ENCODE assay signal across 8 cellular contexts in the genomic region with DNA sequence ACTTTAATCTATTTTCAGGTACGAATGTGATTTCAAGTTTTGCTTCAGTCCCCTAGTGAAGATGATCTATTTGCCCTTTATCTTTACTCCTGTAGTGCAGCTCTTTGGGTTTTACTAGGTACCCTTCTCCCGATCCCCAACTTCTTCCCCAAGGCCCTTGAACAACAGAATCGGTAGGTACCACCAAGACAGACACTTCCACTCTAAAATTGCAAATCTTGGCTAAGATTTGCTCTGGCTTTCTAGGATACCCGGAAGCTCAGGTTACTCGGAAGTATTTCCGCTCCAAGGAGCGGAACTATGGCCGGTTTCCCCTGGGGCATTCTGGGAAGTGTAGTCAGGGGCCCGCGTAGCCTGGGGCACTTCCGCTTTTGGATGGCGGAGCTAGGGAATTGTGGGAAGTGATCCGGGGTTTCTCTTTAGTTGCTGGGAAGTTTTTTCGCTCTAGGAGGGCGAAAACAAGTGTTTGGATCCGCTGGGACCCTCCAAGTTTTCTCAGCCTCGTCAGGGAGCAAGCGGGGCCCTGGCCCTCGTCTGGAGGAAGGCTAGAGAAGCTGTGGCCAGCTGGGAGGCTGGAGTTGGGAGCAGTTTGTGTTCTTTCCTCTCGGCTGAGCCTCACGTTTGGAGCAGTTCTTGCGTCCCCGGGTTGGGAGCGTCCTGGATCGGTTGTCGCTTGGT. TPM values are rescaled to one million over a fixed set of nuclear protein-coding genes. Genes with fewer than 3 reads are reported as not detected.
DNase-seq lines count a peak whose midpoint lies in the region; ATAC-seq, FAIRE-seq and TF ChIP-seq lines count a peak whose summit lies in the region.

No MANE protein-coding gene starts in this region.

- H3K27me3 Mint-ChIP-seq in natural killer cell (ENCODE audit: low read depth in 2 of 2): peaks cover 15 to 22% of the 10 kb centered on the region in 2 donors

- peaks cover 14% of the 10 kb centered on the region for H3K36me3 Mint-ChIP-seq in natural killer cell

- H3K4me1 Mint-ChIP-seq in natural killer cell: peaks cover 11 to 13% of the 10 kb centered on the region in 2 donors

- peak; percentile 82 for FAIRE-seq in RCC 7860 (lab: Jason Lieb, UNC)

- intact Hi-C loops in natural killer cell (cut with micrococcal nuclease): loop anchor here (2.0 kb wide), 1 partner anchor 42 kb away; a partner anchor contains a TSS

- H3K9me3 Mint-ChIP-seq in natural killer cell: peaks cover 4% of the 10 kb centered on the region in 2 donors

- H3K4me3 ChIP-seq in Jurkat, Clone E6-1 (ENCODE audit: low read length): no peak overlapping the region
- peak overlapping the region; percentile 82 for H3K4me3 ChIP-seq in fibroblast of pulmonary artery (replicated peaks; ENCODE audit: low read depth, low read length)

- peak overlapping the region; percentile 91 to 96 for H3K27ac Mint-ChIP-seq in natural killer cell

- H3K4me3 Mint-ChIP-seq in natural killer cell: peak overlapping the region; percentile 96

- ATAC-seq in GM21529 (IDR thresholded peaks at IDR 0.05; ENCODE audit: unreplicated experiment) (peak; percentile 91), natural killer cell (peak; percentile 77 to 95 (median 84))

- TF ChIP-seq CTCF in fibroblast of pulmonary artery (IDR thresholded peaks at IDR 0.05; ENCODE audit: low read length, missing control alignments): no peak
- TF ChIP-seq CTCF in natural killer cell (IDR thresholded peaks at IDR 0.05): no peak

- DNase-seq in DMS 273 treated with DMSO at 0.1 percent for 48 hours (lab: John Stamatoyannopoulos, UW) (peak; percentile 80), RCC 7860 (ENCODE audit: low spot score) (peak; percentile 78), fibroblast of pulmonary artery (ENCODE audit: low read depth) (peak; percentile 95), natural killer cell (peak; percentile 28)
- peak; percentile 14 for DNase-seq in Jurkat, Clone E6-1 (ENCODE audit: low read depth, low spot score)
- DNase-seq in activated effector memory CD4-positive, alpha-beta T cell treated with anti-CD3 and anti-CD28 coated beads, Interleukin-2, amount 50 U/mL, for 16 hours: peak; percentile 91
- DNase-seq in stimulated activated naive CD4-positive, alpha-beta T cell (lab: John Stamatoyannopoulos, UW): peak; percentile 50 to 77 (median 64)

RNA-seq across cellular contexts. Expression of a gene that starts 5.1 kb away (rescaled TPM):
- polyA plus RNA-seq in Jurkat, Clone E6-1 (2012; ENCODE audit: insufficient read depth, insufficient read length): 10.7 TPM
- 10 to 100 TPM; 21.0 to 32.3 (median 23.4) TPM for total RNA-seq in natural killer cell

RNA-seq across cellular contexts. Expression of a gene that starts 42.4 kb away (rescaled TPM):
- 15.7 TPM for polyA plus RNA-seq in Jurkat, Clone E6-1 (2012; ENCODE audit: insufficient read depth, insufficient read length)
- 10 to 100 TPM; 11.1 to 16.0 (median 15.0) TPM for total RNA-seq in natural killer cell

RNA-seq across cellular contexts. Expression of a gene that starts 52.4 kb away (rescaled TPM):
- not detected for polyA plus RNA-seq in Jurkat, Clone E6-1 (2012; ENCODE audit: insufficient read depth, insufficient read length)
- total RNA-seq in natural killer cell: under 1 TPM; 0.14 to 0.39 (median 0.20) TPM

Comparison
In these comparisons a context has a peak if more than half of its experiments do, and no peak if none do; other contexts are left out.
1. DNase-seq: peak in every context shown above with its lines; median percentile 95 in fibroblast of pulmonary artery; 91 in activated effector memory CD4-positive, alpha-beta T cell treated with anti-CD3 and anti-CD28 coated beads, Interleukin-2, amount 50 U/mL, for 16 hours; 80 in DMS 273 treated with DMSO at 0.1 percent for 48 hours; 78 in RCC 7860; 64 in stimulated activated naive CD4-positive, alpha-beta T cell; 28 in natural killer cell; 14 in Jurkat, Clone E6-1.